8 cellular contexts compared by ENCODE assay signal in the genomic region with DNA sequence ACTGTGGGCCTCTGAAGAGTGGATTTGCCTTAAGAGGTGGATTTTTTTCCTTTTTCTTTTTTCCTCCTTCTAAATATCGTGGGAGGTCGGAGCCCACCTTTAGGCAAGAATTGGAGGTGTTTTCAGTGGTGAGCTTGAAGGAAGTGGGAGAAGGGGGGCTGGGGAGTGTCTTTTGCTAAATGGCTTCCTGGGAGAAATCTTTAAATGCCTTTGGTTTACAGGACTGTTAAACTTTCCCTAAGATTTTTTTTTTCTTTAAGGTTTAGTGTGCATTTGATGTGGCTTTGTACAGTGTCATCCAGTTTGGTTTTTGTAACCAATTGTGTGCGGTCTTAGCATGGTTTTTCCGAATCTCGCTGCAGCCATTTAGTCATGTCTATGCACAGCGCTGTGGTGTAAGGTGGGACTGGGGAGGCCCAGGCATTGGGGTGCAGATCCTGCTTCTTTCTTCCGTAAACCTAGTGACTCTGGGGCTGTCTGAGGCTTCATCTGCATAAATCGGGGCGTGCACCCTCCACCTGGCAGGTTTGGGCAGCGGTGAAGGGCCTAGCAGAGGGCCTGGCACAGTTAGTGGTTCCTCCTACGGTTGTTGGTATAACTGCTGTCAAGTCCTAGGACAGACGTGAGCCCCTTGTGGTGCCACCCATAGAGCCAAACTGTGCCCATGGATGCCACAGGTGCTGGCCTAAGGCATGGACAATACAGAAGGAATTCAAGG. TPM values are rescaled to one million over a fixed set of nuclear protein-coding genes. Genes with fewer than 3 reads are reported as not detected.
DNase-seq lines count a peak whose midpoint lies in the region; ATAC-seq and TF ChIP-seq lines count a peak whose summit lies in the region.

No MANE protein-coding gene starts in this region.

- H3K27me3 ChIP-seq in SJCRH30: no peaks in the 10 kb centered on the region

- H3K9me3 ChIP-seq in SJCRH30 (replicated peaks): no peaks in the 10 kb centered on the region

- intact Hi-C loops in left ventricle myocardium superior (cut with micrococcal nuclease): no loop called here

- H3K4me3 ChIP-seq in SJCRH30: peak overlapping the region; percentile 100
- H3K4me3 ChIP-seq in skin epidermis: peak overlapping the region; percentile 46 to 87 (median 76)

- DNase-seq in SJCRH30 (peak in 1 of 2 experiments; percentile 42), left ventricle myocardium superior (no peak), NCI-H1930 (lab: John Stamatoyannopoulos, UW) (no peak), NCI-H146 treated with DMSO at 0.1 percent for 48 hours (lab: John Stamatoyannopoulos, UW; ENCODE audit: unreplicated experiment) (no peak)
- peak; percentile 73 for DNase-seq in activated naive CD4-positive, alpha-beta T cell treated with anti-CD3 and anti-CD28 coated beads, Interleukin-2, amount 50 U/mL, for 16 hours

- 0 out of 2 replicates have a peak, but pooled peaks have one; percentile 9 for TF ChIP-seq CTCF in 22Rv1 (IDR thresholded peaks at IDR 0.05)

- peak overlapping the region; percentile 94 for H3K27ac ChIP-seq in 22Rv1
- peak overlapping the region; percentile 73 for H3K27ac ChIP-seq in SJCRH30
- H3K27ac ChIP-seq in skin epidermis: peak overlapping the region; percentile 85 to 100 (median 98)

- peaks cover 27% of the 10 kb centered on the region for H3K36me3 ChIP-seq in SJCRH30

- H3K4me1 ChIP-seq in SJCRH30: peaks cover 20% of the 10 kb centered on the region

- ATAC-seq in GM21381 (IDR thresholded peaks at IDR 0.05; ENCODE audit: unreplicated experiment) (peak; percentile 32), left ventricle myocardium superior (peak; percentile 2)

RNA-seq across cellular contexts. Expression of gene PRRC2B, which starts 1.3 kb away (rescaled TPM):
- 173 and 185 TPM in 2 replicates for total RNA-seq in SJCRH30 (2014; rRNA removed; shearing (Covaris generic))
- 144 TPM for total RNA-seq in left ventricle myocardium superior
